Comparison of ENCODE assay signal across 28 cellular contexts in the genomic region with DNA sequence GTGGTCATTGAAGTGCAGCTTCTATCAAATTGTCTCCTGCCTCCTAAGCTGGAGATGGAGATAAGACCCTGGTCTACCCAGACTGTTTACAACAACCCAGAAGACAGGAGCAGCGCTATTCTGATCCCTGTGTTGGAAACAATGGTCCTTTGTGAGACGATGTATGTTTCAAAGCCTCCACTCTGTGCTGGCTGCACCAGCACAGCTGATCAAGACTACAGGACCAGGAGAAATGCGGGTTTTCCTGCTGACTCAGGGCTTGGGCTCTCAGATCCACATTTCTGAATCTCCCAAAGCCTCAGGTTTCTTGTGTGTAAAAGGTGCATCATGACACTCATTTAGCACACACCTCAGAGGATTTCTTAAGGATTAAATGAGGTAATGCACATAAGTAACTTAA.
A peak's percentile ranks its signal among the peaks of the same experiment; 100 is the strongest.
DNase-seq lines count a peak whose midpoint lies in the region; ATAC-seq, FAIRE-seq and TF ChIP-seq lines count a peak whose summit lies in the region.
"Had no signal": no experiment of that assay in that cellular context is flagged by ENCODE, and none has a peak within 500 bp of the region (broad histone marks: within the 10 kb centered on the region; RNA-seq: fewer than 3 reads in every experiment).

No MANE protein-coding gene starts in this region.

- no peaks in the 10 kb centered on the region for H3K4me1 ChIP-seq in A549
- peaks cover 0 to 7% of the 10 kb centered on the region in 2 donors for H3K4me1 ChIP-seq in neuronal stem cell (ENCODE audit: control insufficient read depth in 2 of 2, insufficient read depth in 1 of 2, low read depth in 1 of 2, low read length in 2 of 2)
- H3K4me1 ChIP-seq in kidney (ENCODE audit: control insufficient read depth in 1 of 2, insufficient read depth in 1 of 2, low read depth in 1 of 2, low read length in 2 of 2), result peaks cover 0 to 8% of the 10 kb centered on the region in 2 donors
- H3K4me1 ChIP-seq: vagina had no signal

- H3K27me3 ChIP-seq in neuronal stem cell (ENCODE audit: control insufficient read depth in 3 of 3, insufficient read depth in 3 of 3, low read depth in 1 of 3, low read length in 3 of 3), result no peaks in the 10 kb centered on the region
- H3K27me3 ChIP-seq: vagina had no signal

- H3K27ac ChIP-seq in A549 (no peak overlapping the region), neuronal stem cell (replicated peaks; ENCODE audit: low read length) (no peak overlapping the region), kidney (ENCODE audit: low read depth in 2 of 2, low read length in 2 of 2) (no peak overlapping the region)
- H3K27ac ChIP-seq: GM23248, thoracic aorta, vagina had no signal

- no peak for TF ChIP-seq POLR2A in A549 (IDR thresholded peaks at IDR 0.05; ENCODE audit: low read length)

- FAIRE-seq in A549 (lab: Jason Lieb, UNC) (no peak), kidney (lab: Jason Lieb, UNC) (no peak)
- FAIRE-seq: islet of Langerhans, small intestine had no signal

- intact Hi-C loops in kidney (cut with DNase I), result no loop called here

- no peak for DNase-seq in A549 (ENCODE audit: low read depth in 1 of 2, low spot score in 1 of 2)
- DNase-seq in SK-MEL-5 (ENCODE audit: low read depth, low spot score), result peak; percentile 59
- peak; percentile 24 for DNase-seq in foreskin melanocyte
- no peak for DNase-seq in neuronal stem cell (ENCODE audit: low spot score)
- no peak for DNase-seq in kidney
- DNase-seq in GF-D8 (lab: John Stamatoyannopoulos, UW), result no peak
- DNase-seq in activated T-cell treated with anti-CD3 and anti-CD28 coated beads for 4 hours, result no peak
- DNase-seq: activated B cell treated with CpG ODN at 0.5 μM for 24 hours; activated CD8-positive, alpha-beta memory T cell treated with anti-CD3 and anti-CD28 coated beads, Interleukin-2, amount 10 ng/mL, durations not matched to agents 7 days and 5 days; activated naive CD8-positive, alpha-beta T cell treated with anti-CD3 and anti-CD28 coated beads, Interleukin-2, amount 50 U/mL, for 24 hours; activated T-cell treated with anti-CD3 and anti-CD28 coated beads, Interleukin-2, amount 50 U/mL, for 48 hours; CD4-positive, CD25-positive, alpha-beta regulatory T cell; DMS79 treated with DMSO at 0.1 percent for 48 hours; GDM1; GM23248; Karpas-422; naive thymus-derived CD8-positive, alpha-beta T cell; NCI-H2081; NCI-H2227 treated with DMSO at 0.1 percent for 48 hours; NCI-H748 treated with DMSO at 0.1 percent for 48 hours; retina; small intestine; stimulated activated naive CD4-positive, alpha-beta T cell; T-helper 1 cell had no signal

- no peak overlapping the region for H2AK5ac ChIP-seq in neuronal stem cell (ENCODE audit: low read depth, low read length)

- H4K91ac ChIP-seq in neuronal stem cell (ENCODE audit: low read depth, low read length, poor library complexity), result no peak overlapping the region

- peak overlapping the region; percentile 31 for H2AFZ ChIP-seq in neuronal stem cell (ENCODE audit: low read length)
- H2AFZ ChIP-seq: GM23248 had no signal

- no peak overlapping the region for H2BK12ac ChIP-seq in neuronal stem cell (ENCODE audit: low read length)

- in situ Hi-C loops in SK-MEL-5 (cut with HindIII; ENCODE audit: low pct_unique_long_range_greater_than_20kb, low sequenced_read_pairs), result no loop called here

- no peak overlapping the region for H3K14ac ChIP-seq in neuronal stem cell (ENCODE audit: low read length)

- H3K23ac ChIP-seq in neuronal stem cell (ENCODE audit: low read depth, low read length, poor library complexity), result no peak overlapping the region

- H3K36me3 ChIP-seq in neuronal stem cell (replicated peaks in 1 of 2; ENCODE audit: control insufficient read depth in 2 of 2, insufficient read depth in 2 of 2, low read length in 2 of 2), result no peaks in the 10 kb centered on the region
- no peaks in the 10 kb centered on the region for H3K36me3 ChIP-seq in kidney (ENCODE audit: control insufficient read depth in 1 of 2, insufficient read depth in 2 of 2, low read length in 2 of 2)
- H3K36me3 ChIP-seq: thoracic aorta, vagina had no signal

- no peak for TF ChIP-seq RAD21 in A549 (conservative IDR thresholded peaks at IDR 0.05 in 1 of 2, IDR thresholded peaks at IDR 0.05 in 1 of 2)

- 23% methylated on average over 3 of the region's 3 CpGs for WGBS in A549 (ENCODE audit: missing lambda C conversion rate)
- no CpG with 5 or more reads among the region's 3 CpGs for WGBS in neuronal stem cell (ENCODE audit: extremely low coverage in 2 of 2, insufficient read length in 2 of 2, insufficient replicate concordance in 1 of 2), 2 donors

- H3K4ac ChIP-seq in neuronal stem cell (ENCODE audit: low read length), result no peak overlapping the region

- H3K9me3 ChIP-seq in A549 (no peaks in the 10 kb centered on the region), neuronal stem cell (replicated peaks in 1 of 2; ENCODE audit: control insufficient read depth in 2 of 2, insufficient read depth in 1 of 2, low read depth in 1 of 2, low read length in 2 of 2) (no peaks in the 10 kb centered on the region), kidney (ENCODE audit: control insufficient read depth in 1 of 2, low read length in 2 of 2) (no peaks in the 10 kb centered on the region)
- H3K9me3 ChIP-seq: thoracic aorta, vagina had no signal

- no peak overlapping the region for H2BK120ac ChIP-seq in neuronal stem cell (ENCODE audit: low read depth, low read length)

- POLR2A ChIA-PET in A549 (lab: Yijun Ruan, JAX), result no interaction called here

- H4K8ac ChIP-seq in neuronal stem cell (ENCODE audit: low read depth, low read length), result no peak overlapping the region

- H3K9ac ChIP-seq in neuronal stem cell (ENCODE audit: low read depth, low read length, poor library complexity), result no peak overlapping the region
- peak overlapping the region in 1 of 2 donors; percentile 36 for H3K9ac ChIP-seq in kidney (ENCODE audit: low read length in 2 of 2)
- H3K9ac ChIP-seq: GM23248 had no signal

- H3K4me2 ChIP-seq in A549 (no peak overlapping the region), neuronal stem cell (ENCODE audit: insufficient read depth, low read length, poor library complexity, severe bottlenecking) (no peak overlapping the region)

- H3K18ac ChIP-seq in neuronal stem cell (ENCODE audit: low read length), result no peak overlapping the region

- CTCF ChIA-PET in A549 (lab: Yijun Ruan, JAX), result interaction anchor here (1.6 to 3.2 kb wide), 3 partner anchors 12 to 1785 kb away, joined by 3 to 13 read pairs (median 8); no protein-coding TSS in a partner anchor

- no peak for ATAC-seq in A549
- no peak for ATAC-seq in GM19463 (IDR thresholded peaks at IDR 0.05; ENCODE audit: unreplicated experiment)
- ATAC-seq: activated CD8-positive, alpha-beta memory T cell treated with anti-CD3 and anti-CD28 coated beads, Interleukin-2, amount 10 ng/mL, durations not matched to agents 7 days and 5 days; activated naive CD8-positive, alpha-beta T cell treated with anti-CD3 and anti-CD28 coated beads, Interleukin-2, amount 50 U/mL, for 24 hours; naive thymus-derived CD8-positive, alpha-beta T cell had no signal

- TF ChIP-seq EP300 in A549 (IDR thresholded peaks at IDR 0.05), result no peak

- H2BK5ac ChIP-seq in neuronal stem cell (ENCODE audit: low read length), result no peak overlapping the region

- no peak overlapping the region for H2BK15ac ChIP-seq in neuronal stem cell (ENCODE audit: low read length)

- no peak for TF ChIP-seq CTCF in A549 (IDR thresholded peaks at IDR 0.05)
- TF ChIP-seq CTCF in kidney (IDR thresholded peaks at IDR 0.05; ENCODE audit: borderline replicate concordance, extremely low read depth, insufficient read depth), result no peak

- H3K4me3 ChIP-seq in A549, result no peak overlapping the region
- no peak overlapping the region for H3K4me3 ChIP-seq in neuronal stem cell (ENCODE audit: low read length in 2 of 2)
- no peak overlapping the region for H3K4me3 ChIP-seq in kidney (ENCODE audit: low read length in 2 of 2)
- H3K4me3 ChIP-seq: GM23248, thoracic aorta, vagina had no signal

- no peaks in the 10 kb centered on the region for H3K79me1 ChIP-seq in neuronal stem cell (ENCODE audit: low read depth, low read length)

TF ChIP-seq in A549, 52 proteins besides CTCF, POLR2A, EP300 and RAD21:
- TF ChIP-seq, protein P1, sequence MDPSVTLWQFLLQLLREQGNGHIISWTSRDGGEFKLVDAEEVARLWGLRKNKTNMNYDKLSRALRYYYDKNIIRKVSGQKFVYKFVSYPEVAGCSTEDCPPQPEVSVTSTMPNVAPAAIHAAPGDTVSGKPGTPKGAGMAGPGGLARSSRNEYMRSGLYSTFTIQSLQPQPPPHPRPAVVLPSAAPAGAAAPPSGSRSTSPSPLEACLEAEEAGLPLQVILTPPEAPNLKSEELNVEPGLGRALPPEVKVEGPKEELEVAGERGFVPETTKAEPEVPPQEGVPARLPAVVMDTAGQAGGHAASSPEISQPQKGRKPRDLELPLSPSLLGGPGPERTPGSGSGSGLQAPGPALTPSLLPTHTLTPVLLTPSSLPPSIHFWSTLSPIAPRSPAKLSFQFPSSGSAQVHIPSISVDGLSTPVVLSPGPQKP (IDR thresholded peaks at IDR 0.05; ENCODE audit: low read depth, low read length), result no peak
- TF ChIP-seq HDAC2 (IDR thresholded peaks at IDR 0.05) (no peak), MAFK (IDR thresholded peaks at IDR 0.05; ENCODE audit: partially characterized antibody) (peak; percentile 7)
- TF ChIP-seq, protein P2, sequence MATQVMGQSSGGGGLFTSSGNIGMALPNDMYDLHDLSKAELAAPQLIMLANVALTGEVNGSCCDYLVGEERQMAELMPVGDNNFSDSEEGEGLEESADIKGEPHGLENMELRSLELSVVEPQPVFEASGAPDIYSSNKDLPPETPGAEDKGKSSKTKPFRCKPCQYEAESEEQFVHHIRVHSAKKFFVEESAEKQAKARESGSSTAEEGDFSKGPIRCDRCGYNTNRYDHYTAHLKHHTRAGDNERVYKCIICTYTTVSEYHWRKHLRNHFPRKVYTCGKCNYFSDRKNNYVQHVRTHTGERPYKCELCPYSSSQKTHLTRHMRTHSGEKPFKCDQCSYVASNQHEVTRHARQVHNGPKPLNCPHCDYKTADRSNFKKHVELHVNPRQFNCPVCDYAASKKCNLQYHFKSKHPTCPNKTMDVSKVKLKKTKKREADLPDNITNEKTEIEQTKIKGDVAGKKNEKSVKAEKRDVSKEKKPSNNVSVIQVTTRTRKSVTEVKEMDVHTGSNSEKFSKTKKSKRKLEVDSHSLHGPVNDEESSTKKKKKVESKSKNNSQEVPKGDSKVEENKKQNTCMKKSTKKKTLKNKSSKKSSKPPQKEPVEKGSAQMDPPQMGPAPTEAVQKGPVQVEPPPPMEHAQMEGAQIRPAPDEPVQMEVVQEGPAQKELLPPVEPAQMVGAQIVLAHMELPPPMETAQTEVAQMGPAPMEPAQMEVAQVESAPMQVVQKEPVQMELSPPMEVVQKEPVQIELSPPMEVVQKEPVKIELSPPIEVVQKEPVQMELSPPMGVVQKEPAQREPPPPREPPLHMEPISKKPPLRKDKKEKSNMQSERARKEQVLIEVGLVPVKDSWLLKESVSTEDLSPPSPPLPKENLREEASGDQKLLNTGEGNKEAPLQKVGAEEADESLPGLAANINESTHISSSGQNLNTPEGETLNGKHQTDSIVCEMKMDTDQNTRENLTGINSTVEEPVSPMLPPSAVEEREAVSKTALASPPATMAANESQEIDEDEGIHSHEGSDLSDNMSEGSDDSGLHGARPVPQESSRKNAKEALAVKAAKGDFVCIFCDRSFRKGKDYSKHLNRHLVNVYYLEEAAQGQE (IDR thresholded peaks at IDR 0.05), result no peak

Comparison
In these comparisons a context has a peak if more than half of its experiments do, and no peak if none do; other contexts are left out.
1. DNase-seq: peak in SK-MEL-5 (single experiment) and foreskin melanocyte (single experiment); none in A549 (0 of 2), neuronal stem cell (single experiment), kidney (single experiment), GF-D8 (single experiment) and activated T-cell treated with anti-CD3 and anti-CD28 coated beads for 4 hours (single experiment).